11 cellular contexts compared by ENCODE assay signal in genomic region chr12:51848843-51849735, GRCh38.
DNase-seq lines count a peak whose midpoint lies in the region; ATAC-seq lines count a peak whose summit lies in the region.
"Had no signal": no experiment of that assay in that cellular context is flagged by ENCODE, and none has a peak within 500 bp of the region (broad histone marks: within the 10 kb centered on the region; RNA-seq: fewer than 3 reads in every experiment).

No MANE protein-coding gene starts in this region.

- H3K36me3 ChIP-seq in HAP-1 (replicated peaks) = no peaks in the 10 kb centered on the region

- H3K27ac ChIP-seq in skin epidermis = peak overlapping the region in 8 of 21 experiments; percentile 16 to 78 (median 48)

- H3K9me3 ChIP-seq in HAP-1 = no peaks in the 10 kb centered on the region

- peak; percentile 19 to 75 for DNase-seq in HAP-1 (ENCODE audit: low spot score in 2 of 2)
- DNase-seq in astrocyte of the hippocampus (ENCODE audit: low read depth, low spot score) = peak; percentile 75
- peak; percentile 88 for DNase-seq in left kidney (ENCODE audit: low read depth, low spot score)
- no peak for DNase-seq in activated CD4-positive, alpha-beta T cell treated with anti-CD3 and anti-CD28 coated beads, Interleukin-2, amount 50 U/mL, for 4 hours
- DNase-seq in NCI-H2081 (lab: John Stamatoyannopoulos, UW) = no peak
- no peak for DNase-seq in MV-4-11 (lab: John Stamatoyannopoulos, UW)
- DNase-seq: amniotic stem cell; NCI-H524 treated with DMSO at 0.1 percent for 48 hours; stimulated activated CD4-positive, alpha-beta T cell treated with anti-CD3 and anti-CD28 coated beads, Interleukin-1b, Interleukin-23, amount 100 ng/mL, for 48 hours had no signal

- ATAC-seq in HG03565 (IDR thresholded peaks at IDR 0.05; ENCODE audit: unreplicated experiment) = no peak

- H3K4me3 ChIP-seq in HAP-1 (no peak overlapping the region; the same call in 1 of the 2 replicates), skin epidermis (peak overlapping the region in 5 of 7 experiments; percentile 29 to 45 (median 33))

- peaks cover 6% of the 10 kb centered on the region for H3K4me1 ChIP-seq in HAP-1

- H3K27me3 ChIP-seq in HAP-1 (ENCODE audit: low read depth) = no peaks in the 10 kb centered on the region

- in situ Hi-C loops in HAP-1 (cut with MboI; ENCODE audit: low sequenced_read_pairs) = no loop called here

Comparison
In these comparisons a context has a peak if more than half of its experiments do, and no peak if none do; other contexts are left out.
1. DNase-seq: peak in HAP-1 (2 of 2), astrocyte of the hippocampus (single experiment) and left kidney (single experiment); none in activated CD4-positive, alpha-beta T cell treated with anti-CD3 and anti-CD28 coated beads, Interleukin-2, amount 50 U/mL, for 4 hours (0 of 2), NCI-H2081 (0 of 2) and MV-4-11 (single experiment).